ENCODE assay signal across 24 cellular contexts in the genomic region with DNA sequence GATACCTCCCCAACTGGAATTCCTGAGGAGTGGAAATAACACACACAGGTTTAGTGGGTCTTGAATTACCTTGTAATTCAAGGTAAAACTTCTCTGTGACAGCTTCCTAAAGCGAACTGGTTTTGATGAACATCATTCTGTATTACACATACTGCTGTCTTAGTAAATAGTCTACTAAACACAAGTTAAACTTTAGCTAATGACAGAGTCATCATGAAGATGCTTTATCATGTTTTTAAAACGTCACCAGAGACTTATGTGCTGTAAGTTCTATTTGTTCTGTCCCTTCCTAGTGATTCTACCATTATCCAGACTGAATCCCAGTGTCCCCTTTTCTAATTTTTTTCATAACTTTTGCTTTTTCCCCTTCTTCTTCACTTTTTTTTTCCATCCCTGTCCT. TPM values are rescaled to one million over a fixed set of nuclear protein-coding genes. Genes with fewer than 3 reads are reported as not detected.
A peak's percentile ranks its signal among the peaks of the same experiment; 100 is the strongest.
DNase-seq lines count a peak whose midpoint lies in the region; ATAC-seq and TF ChIP-seq lines count a peak whose summit lies in the region.
"Had no signal": no experiment of that assay in that cellular context is flagged by ENCODE, and none has a peak within 500 bp of the region (broad histone marks: within the 10 kb centered on the region; RNA-seq: fewer than 3 reads in every experiment).

No MANE protein-coding gene starts in this region.

- TF ChIP-seq CTCF in epithelial cell of proximal tubule (conservative IDR thresholded peaks at IDR 0.05; ENCODE audit: low read depth, low read length) = no peak

- in situ Hi-C loops in Caki2 (cut with HindIII; ENCODE audit: low pct_unique_long_range_greater_than_20kb, low sequenced_read_pairs) = loop anchor here (10.0 kb wide), 1 partner anchor 79 kb away; a partner anchor contains a TSS

- H3K4me3 ChIP-seq in epithelial cell of proximal tubule (ENCODE audit: low read depth, low read length) = no peak overlapping the region
- H3K4me3 ChIP-seq: GM23248 had no signal

- DNase-seq in Caki2 (ENCODE audit: low read depth) = peak; percentile 83
- peak; percentile 72 for DNase-seq in epithelial cell of proximal tubule (ENCODE audit: low read depth)
- DNase-seq in left kidney (ENCODE audit: low read depth, low spot score) = peak; percentile 27
- peak; percentile 90 for DNase-seq in renal cortical epithelial cell (ENCODE audit: low read depth)
- no peak for DNase-seq in NCI-H1436 (lab: John Stamatoyannopoulos, UW)
- DNase-seq in RKO (ENCODE audit: low spot score) = no peak
- DNase-seq: C1 segment of cervical spinal cord; CD4-positive, alpha-beta memory T cell; COR-L47; DMS79 treated with DMSO at 0.1 percent for 48 hours; GF-D8; GM23248; H7; KBM-7; MV-4-11; NCI-H1105; NCI-H146; NCI-H2029 treated with DMSO at 0.1 percent for 48 hours; NCI-H2227 treated with DMSO at 0.1 percent for 48 hours; NCI-H526 treated with DMSO at 0.1 percent for 48 hours; SIG-M5; SK-N-SH; SW 1271 had no signal

- no peak for ATAC-seq in GM21717 (IDR thresholded peaks at IDR 0.05; ENCODE audit: unreplicated experiment)

RNA-seq across cellular contexts. Expression of a gene that starts 11.6 kb away (rescaled TPM):
- 16.3 and 21.9 TPM in 2 replicates for total RNA-seq in Caki2 (2014; rRNA removed; shearing (Covaris generic); ENCODE audit: low replicate concordance)
- 9.6 and 13.5 TPM in 2 replicates for total RNA-seq in epithelial cell of proximal tubule
- total RNA-seq in renal cortical epithelial cell = 13.9 and 24.0 TPM in 2 replicates

Comparison
In these comparisons a context has a peak if more than half of its experiments do, and no peak if none do; other contexts are left out.
1. DNase-seq: peak in Caki2 (single experiment), epithelial cell of proximal tubule (single experiment), left kidney (single experiment) and renal cortical epithelial cell (single experiment); none in NCI-H1436 (single experiment) and RKO (single experiment).